ENCODE assay signal across 1 cellular context in genomic region chr1:8848663-8849386, GRCh38.
A peak's percentile ranks its signal among the peaks of the same experiment; 100 is the strongest.
TF ChIP-seq lines count a peak whose summit lies in the region.

No MANE protein-coding gene starts in this region.

TF ChIP-seq in HepG2, 621 proteins besides CTCF, POLR2A, EP300 and RAD21 (continued from another document and continues in another):
- no peak for TF ChIP-seq REST (IDR thresholded peaks at IDR 0.05; ENCODE audit: borderline replicate concordance in 1 of 2, low read depth in 1 of 2, low read length in 2 of 2)
- TF ChIP-seq ZNF296 (CRISPR knock-in tag; conservative IDR thresholded peaks at IDR 0.05) = no peak
- peak; percentile 57 for TF ChIP-seq AGO1 (IDR thresholded peaks at IDR 0.05; ENCODE audit: low read depth, low read length, poor library complexity, severe bottlenecking)
- no peak for TF ChIP-seq ZNF543 (CRISPR knock-in tag; IDR thresholded peaks at IDR 0.05)
- no peak for TF ChIP-seq SMARCE1 (IDR thresholded peaks at IDR 0.05; ENCODE audit: borderline replicate concordance)
- TF ChIP-seq FOXA1 (IDR thresholded peaks at IDR 0.05) = no peak
- TF ChIP-seq FOXA1 (CRISPR knock-in tag; IDR thresholded peaks at IDR 0.05) = peak; percentile 59
- TF ChIP-seq ZNF142 (CRISPR knock-in tag; IDR thresholded peaks at IDR 0.05) = peak; percentile 58; the same call in 1 of the 2 replicates
- TF ChIP-seq ZNF512 (CRISPR knock-in tag; IDR thresholded peaks at IDR 0.05) = no peak
- 0 out of 2 replicates have a peak, but pooled peaks have one; percentile 51 for TF ChIP-seq ZSCAN31 (CRISPR knock-in tag; IDR thresholded peaks at IDR 0.05; ENCODE audit: low read depth)
- no peak for TF ChIP-seq ZNF773 (CRISPR knock-in tag; IDR thresholded peaks at IDR 0.05; ENCODE audit: borderline replicate concordance)
- TF ChIP-seq PRDM15 (CRISPR knock-in tag; IDR thresholded peaks at IDR 0.05) = peak; percentile 29; the same call in 1 of the 2 replicates
- TF ChIP-seq ZNF17 (CRISPR knock-in tag; IDR thresholded peaks at IDR 0.05) = no peak
- TF ChIP-seq ZNF597 (CRISPR knock-in tag; IDR thresholded peaks at IDR 0.05) = no peak
- peak; percentile 22; the same call in 1 of the 2 replicates for TF ChIP-seq HNF1A (IDR thresholded peaks at IDR 0.05; ENCODE audit: low read depth)
- no peak; the same call in 1 of the 2 replicates for TF ChIP-seq HNF1A (CRISPR knock-in tag; IDR thresholded peaks at IDR 0.05; ENCODE audit: borderline replicate concordance)
- no peak for TF ChIP-seq ZXDC (CRISPR knock-in tag; IDR thresholded peaks at IDR 0.05)
- TF ChIP-seq ZNF644 (CRISPR knock-in tag; IDR thresholded peaks at IDR 0.05; ENCODE audit: low read depth) = peak; percentile 72
- no peak for TF ChIP-seq MTF1 (CRISPR knock-in tag; IDR thresholded peaks at IDR 0.05)
- TF ChIP-seq KAT2B (IDR thresholded peaks at IDR 0.05; ENCODE audit: borderline replicate concordance, low read depth, low read length) = no peak
- TF ChIP-seq ZNF615 (CRISPR knock-in tag; IDR thresholded peaks at IDR 0.05; ENCODE audit: borderline replicate concordance) = no peak
- peak; percentile 79; the same call in 1 of the 2 replicates for TF ChIP-seq ZKSCAN8 (CRISPR knock-in tag; IDR thresholded peaks at IDR 0.05; ENCODE audit: borderline replicate concordance)
- peak; percentile 65 for TF ChIP-seq MYPOP (CRISPR knock-in tag; IDR thresholded peaks at IDR 0.05)
- peak; percentile 71; the same call in 1 of the 2 replicates for TF ChIP-seq ZMYM4 (CRISPR knock-in tag; IDR thresholded peaks at IDR 0.05)
- TF ChIP-seq HIVEP1 (CRISPR knock-in tag; IDR thresholded peaks at IDR 0.05) = no peak
- no peak for TF ChIP-seq SNAPC5 (CRISPR knock-in tag; IDR thresholded peaks at IDR 0.05; ENCODE audit: borderline replicate concordance)
- no peak for TF ChIP-seq SNAI1 (CRISPR knock-in tag; IDR thresholded peaks at IDR 0.05; ENCODE audit: borderline replicate concordance)
